In the genomic region with DNA sequence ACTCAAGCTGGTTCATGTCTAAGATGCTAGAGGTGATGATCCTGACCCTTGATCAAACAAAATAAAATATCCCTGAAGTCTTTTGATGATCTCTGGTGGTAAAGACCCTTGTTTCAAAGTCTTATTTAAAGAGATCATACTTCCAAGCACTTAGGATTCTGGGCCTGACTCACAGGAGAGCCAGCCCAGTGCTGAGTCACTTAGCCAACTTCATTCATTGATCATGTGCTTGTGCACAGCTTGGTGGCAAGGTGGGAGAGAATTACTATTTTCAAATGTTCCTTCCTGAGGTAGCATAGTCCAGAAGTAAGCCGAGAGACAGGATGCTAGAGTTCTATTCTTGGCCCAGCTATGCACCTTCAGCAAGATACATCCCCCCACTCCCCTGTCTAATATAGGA, we compare ENCODE assay signal across 10 cellular contexts. TPM values are rescaled to one million over a fixed set of nuclear protein-coding genes. Genes with fewer than 3 reads are reported as not detected.
DNase-seq lines count a peak whose midpoint lies in the region; ATAC-seq and TF ChIP-seq lines count a peak whose summit lies in the region.
"Had no signal": no experiment of that assay in that cellular context is flagged by ENCODE, and none has a peak within 500 bp of the region (broad histone marks: within the 10 kb centered on the region; RNA-seq: fewer than 3 reads in every experiment).

No MANE protein-coding gene starts in this region.

- H3K4ac ChIP-seq in H9 (ENCODE audit: low read depth, low read length): no peak overlapping the region

- H2BK120ac ChIP-seq in H9 (ENCODE audit: low read depth, low read length, poor library complexity, severe bottlenecking): no peak overlapping the region

- peaks cover 9% of the 10 kb centered on the region; the same call in 1 of the 2 replicates for H3K79me2 ChIP-seq in H9 (ENCODE audit: insufficient read depth, low read length)

- H4K91ac ChIP-seq in H9 (ENCODE audit: insufficient read length, low read depth, low read length): no peak overlapping the region

- H3K4me1 ChIP-seq in Panc1 (ENCODE audit: control insufficient read depth, insufficient read depth, low read length): peaks cover 10% of the 10 kb centered on the region
- peaks cover 8% of the 10 kb centered on the region; the same call in 1 of the 2 replicates for H3K4me1 ChIP-seq in H9 (ENCODE audit: insufficient read depth, low read length)

- H2BK20ac ChIP-seq in H9 (ENCODE audit: low read depth, low read length, poor library complexity, severe bottlenecking): no peak overlapping the region

- H3K27ac Mint-ChIP-seq in neural crest cell (ENCODE audit: unreplicated experiment) (peak overlapping the region; percentile 28), H9 (no peak overlapping the region; a peak in 1 of 7 replicates)
- H3K27ac Mint-ChIP-seq: T-helper 1 cell treated with Interleukin-12 subunit alpha and Interleukin-12 subunit beta and Interleukin-4 antibody, amounts not matched to agents 30 μg/mL and 1 μg/mL, for 36 hours had no signal

- CTCF ChIA-PET in Panc1 (lab: Charles Lee): no interaction called here

- intact Hi-C loops in Panc1 (cut with micrococcal nuclease; ENCODE audit: unreplicated experiment) (no loop called here), sciatic nerve (cut with DNase I) (no loop called here)

- H3K14ac ChIP-seq in H9 (ENCODE audit: insufficient read depth, low read length): no peak overlapping the region

- H3K27me3 ChIP-seq in Panc1 (ENCODE audit: control insufficient read depth, insufficient read depth, low read length): no peaks in the 10 kb centered on the region
- H3K27me3 ChIP-seq in H9 (ENCODE audit: insufficient read depth, low read length): no peaks in the 10 kb centered on the region

- ATAC-seq in Panc1 (peak; percentile 74; the same call in 1 of the 2 replicates), sciatic nerve (no peak)

- no peaks in the 10 kb centered on the region for H3K9me3 ChIP-seq in Panc1 (ENCODE audit: control insufficient read depth, insufficient read depth, low read depth, low read length)
- H3K9me3 ChIP-seq in H9 (ENCODE audit: control insufficient read depth, low read depth, low read length): no peaks in the 10 kb centered on the region

- no peak overlapping the region for H3K27ac ChIP-seq in Panc1 (ENCODE audit: low read length)
- H3K27ac ChIP-seq in epithelial cell of prostate: peak overlapping the region; percentile 42
- no peak overlapping the region for H3K27ac ChIP-seq in H9 (ENCODE audit: insufficient read length, low read depth, low read length)

- H3K36me3 Mint-ChIP-seq in neural crest cell (ENCODE audit: low read depth): peaks cover 2% of the 10 kb centered on the region
- peaks cover 2 to 14% (median 3%) of the 10 kb centered on the region in 3 experiments; a peak in 3 of 7 replicates for H3K36me3 Mint-ChIP-seq in H9 (ENCODE audit: insufficient read depth in 1 of 3, low read depth in 3 of 3)

- DNase-seq in ELR (ENCODE audit: low read depth): peak; percentile 87
- DNase-seq in Panc1 (ENCODE audit: low read depth, low spot score): no peak
- peak; percentile 22 for DNase-seq in epithelial cell of prostate (ENCODE audit: low read depth, low spot score)
- no peak for DNase-seq in neural crest cell (ENCODE audit: low read depth, low spot score)
- no peak for DNase-seq in sciatic nerve (ENCODE audit: low spot score)
- DNase-seq in SHP77 (lab: John Stamatoyannopoulos, UW): no peak
- DNase-seq in H9: no peak
- DNase-seq in retina: no peak
- DNase-seq: activated CD8-positive, alpha-beta memory T cell treated with anti-CD3 and anti-CD28 coated beads, Interleukin-2, amount 50 U/mL, for 4 hours had no signal

- no peak overlapping the region for H3K23ac ChIP-seq in H9 (ENCODE audit: insufficient read length, low read depth, low read length)

- H2AFZ ChIP-seq in H9 (ENCODE audit: low read length): no peak overlapping the region

- no peak overlapping the region for H2BK12ac ChIP-seq in H9 (ENCODE audit: insufficient read length, low read depth, low read length)

- H4K20me1 ChIP-seq in H9 (ENCODE audit: control insufficient read depth, insufficient read depth, insufficient read length): no peaks in the 10 kb centered on the region

- TF ChIP-seq CTCF in Panc1 (IDR thresholded peaks at IDR 0.05) (no peak), neural crest cell (conservative IDR thresholded peaks at IDR 0.05) (no peak), H9 (conservative IDR thresholded peaks at IDR 0.05) (no peak)

- no peaks in the 10 kb centered on the region for H3K36me3 ChIP-seq in Panc1 (ENCODE audit: control insufficient read depth, insufficient read depth, low read length)

- H3K27me3 Mint-ChIP-seq in neural crest cell (ENCODE audit: low read depth) (no peaks in the 10 kb centered on the region), H9 (ENCODE audit: low read depth) (no peaks in the 10 kb centered on the region; the same call in 1 of the 2 replicates)

- H3K9me3 Mint-ChIP-seq in neural crest cell: peaks cover 5% of the 10 kb centered on the region
- peaks cover 3 to 4% of the 10 kb centered on the region in 2 experiments; a peak in 3 of 5 replicates for H3K9me3 Mint-ChIP-seq in H9
- H3K9me3 Mint-ChIP-seq: T-helper 1 cell treated with Interleukin-12 subunit alpha and Interleukin-12 subunit beta and Interleukin-4 antibody, amounts not matched to agents 30 μg/mL and 1 μg/mL, for 36 hours had no signal

- H3K4me3 ChIP-seq in Panc1 (ENCODE audit: low read depth in 2 of 2, low read length in 2 of 2): no peak overlapping the region

- H2BK5ac ChIP-seq in H9 (ENCODE audit: insufficient read length, low read length): no peak overlapping the region

- POLR2A ChIA-PET in Panc1 (lab: Charles Lee): no interaction called here

- peak overlapping the region; percentile 14 for H3K4me3 Mint-ChIP-seq in neural crest cell
- H3K4me3 Mint-ChIP-seq in H9: no peak overlapping the region
- H3K4me3 Mint-ChIP-seq: T-helper 1 cell treated with Interleukin-12 subunit alpha and Interleukin-12 subunit beta and Interleukin-4 antibody, amounts not matched to agents 30 μg/mL and 1 μg/mL, for 36 hours had no signal

- no CpG with 5 or more reads among the region's 1 CpG for WGBS in H9 (ENCODE audit: extremely low coverage, insufficient read length, low lambda C conversion rate)

- BruUV-seq in Panc1 (replicated peaks; lab: Mats Ljungman, UMichigan): no TSS peak

- no peak overlapping the region for H2BK15ac ChIP-seq in H9 (ENCODE audit: low read depth, low read length)

- H3K56ac ChIP-seq in H9 (ENCODE audit: insufficient read length, low read depth, low read length): no peak overlapping the region

- H2AK5ac ChIP-seq in H9 (ENCODE audit: insufficient read length, low read length): no peak overlapping the region

- H3K4me2 ChIP-seq in H9 (ENCODE audit: insufficient read depth, insufficient read length, low read length): no peak overlapping the region

- no peak overlapping the region for H3T11ph ChIP-seq in H9 (ENCODE audit: low read length)

- no peak overlapping the region for H4K8ac ChIP-seq in H9 (replicated peaks; ENCODE audit: insufficient read length, low read depth, low read length)

- no peak overlapping the region for H4K5ac ChIP-seq in H9 (ENCODE audit: insufficient read length, low read depth, low read length)

- in situ Hi-C loops in Panc1 (cut with HindIII; ENCODE audit: low pct_unique_long_range_greater_than_20kb, low sequenced_read_pairs): no loop called here

- no peak overlapping the region for H3K9ac ChIP-seq in H9 (ENCODE audit: extremely low read depth, insufficient read length, low read length)

- H3K23me2 ChIP-seq in H9 (ENCODE audit: insufficient read length, low read depth, low read length, poor library complexity, severe bottlenecking): no peaks in the 10 kb centered on the region

- no peaks in the 10 kb centered on the region for H3K79me1 ChIP-seq in H9 (ENCODE audit: insufficient read depth, low read depth, low read length, poor library complexity, severe bottlenecking)

- H3K18ac ChIP-seq in H9 (ENCODE audit: insufficient read length, low read depth, low read length): no peak overlapping the region

- peaks cover 70% of the 10 kb centered on the region for H3K4me1 Mint-ChIP-seq in neural crest cell
- peaks cover 40% of the 10 kb centered on the region in 2 experiments for H3K4me1 Mint-ChIP-seq in H9

RNA-seq across cellular contexts. Expression of a gene that starts 40.6 kb away (rescaled TPM):
- 8.6 TPM for total RNA-seq in Panc1 (2021; ENCODE audit: unreplicated experiment)
- polyA plus RNA-seq in Panc1 (2012; ENCODE audit: insufficient read length): 5.0 TPM
- total RNA-seq in neural crest cell: 13.0 and 13.5 TPM in 2 replicates
- total RNA-seq in sciatic nerve: 1.5 TPM
- total RNA-seq in H9 (2021): 13.7 and 15.2 TPM in 2 replicates

Comparison
In these comparisons a context has a peak if more than half of its experiments do, and no peak if none do; other contexts are left out.
1. DNase-seq: peak in ELR (single experiment) and epithelial cell of prostate (single experiment); none in Panc1 (single experiment), neural crest cell (single experiment), sciatic nerve (single experiment), SHP77 (0 of 2), H9 (single experiment) and retina (single experiment).